Comparison of ENCODE assay signal across 20 cellular contexts in genomic region chr10:86598151-86598550, GRCh38. TPM values are rescaled to one million over a fixed set of nuclear protein-coding genes. Genes with fewer than 3 reads are reported as not detected.
"Had no signal": no experiment of that assay in that cellular context is flagged by ENCODE, and none has a peak within 500 bp of the region (broad histone marks: within the 10 kb centered on the region; RNA-seq: fewer than 3 reads in every experiment).

No MANE protein-coding gene starts in this region.

- ATAC-seq: activated CD4-positive, CD25-positive, alpha-beta regulatory T cell treated with anti-CD3 and anti-CD28 coated beads, Interleukin-2, amount 50 U/mL, for 24 hours; left ventricle myocardium superior; right cardiac atrium; stimulated activated naive CD8-positive, alpha-beta T cell treated with anti-CD3 and anti-CD28 coated beads, Interleukin-15, Interleukin-2, amounts not matched to agents 100 U/mL and 50 U/mL, for 24 hours had no signal

- DNase-seq: activated CD4-positive, alpha-beta T cell treated with anti-CD3 and anti-CD28 coated beads, Interleukin-2, amount 50 U/mL, for 1 hour; activated T-cell treated with anti-CD3 and anti-CD28 coated beads for 4 hours; amniotic stem cell; erythroblast; left ventricle myocardium superior; naive B cell; right cardiac atrium; stimulated activated CD8-positive, alpha-beta memory T cell treated with anti-CD3 and anti-CD28 coated beads, Interleukin-4, amount 100 ng/mL, for 48 hours; stimulated activated naive CD8-positive, alpha-beta T cell treated with anti-CD3 and anti-CD28 coated beads, Interleukin-15, Interleukin-2, amounts not matched to agents 100 U/mL and 50 U/mL, for 24 hours; substantia nigra had no signal

- H3K36me3 ChIP-seq: prostate gland, tibial nerve, vagina had no signal

- H3K9me3 Mint-ChIP-seq: naive B cell, neural crest cell had no signal

- H3K27me3 Mint-ChIP-seq: activated naive CD8-positive, alpha-beta T cell had no signal

- FAIRE-seq: colon, endometrium had no signal

- H3K9me3 ChIP-seq: prostate gland, tibial nerve, vagina had no signal

- H3K27ac ChIP-seq: prostate gland, tibial nerve, vagina had no signal

- H3K36me3 Mint-ChIP-seq: activated naive CD8-positive, alpha-beta T cell; naive B cell had no signal

- H3K27ac Mint-ChIP-seq: activated naive CD8-positive, alpha-beta T cell; naive B cell had no signal

- H3K4me3 Mint-ChIP-seq: activated naive CD8-positive, alpha-beta T cell; naive B cell; neural crest cell had no signal

- H3K4me1 ChIP-seq: prostate gland, tibial nerve, vagina had no signal

- H3K4me3 ChIP-seq: prostate gland, tibial nerve, vagina had no signal

- H3K4me1 Mint-ChIP-seq: naive B cell had no signal

- H3K27me3 ChIP-seq: tibial nerve, vagina had no signal

RNA-seq across cellular contexts. Expression of gene OPN4, which starts 56.2 kb away (rescaled TPM):
- total RNA-seq: cardiac septum; neural crest cell; prostate gland; T-helper 1 cell treated with Interleukin-12 subunit alpha and Interleukin-12 subunit beta and Interleukin-4 antibody, amounts not matched to agents 30 ng/mL and 1 ng/mL, for 36 hours; vagina had no signal
